Comparison of ENCODE assay signal across 11 cellular contexts in the genomic region with DNA sequence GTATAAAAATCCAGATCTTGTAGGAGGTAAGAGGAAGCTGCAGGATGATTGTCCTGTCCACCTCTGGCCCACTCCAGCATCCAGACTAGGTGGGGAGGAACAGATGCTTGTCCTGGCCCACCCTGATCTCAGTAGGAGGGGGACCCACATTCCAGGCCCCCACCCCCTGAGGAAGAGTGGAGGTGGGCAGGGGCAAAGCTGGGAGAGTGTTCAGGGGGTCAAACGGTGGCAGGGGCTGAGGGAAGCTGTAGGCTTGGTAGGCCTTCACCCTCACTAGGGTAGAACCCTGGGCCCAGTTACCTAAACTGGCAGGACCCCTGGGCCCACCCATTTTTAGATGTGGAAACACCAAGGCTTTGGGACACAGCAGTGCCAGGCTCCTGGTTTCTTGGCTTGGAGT. TPM values are rescaled to one million over a fixed set of nuclear protein-coding genes. Genes with fewer than 3 reads are reported as not detected.
DNase-seq lines count a peak whose midpoint lies in the region; ATAC-seq, FAIRE-seq and TF ChIP-seq lines count a peak whose summit lies in the region.
"Had no signal": no experiment of that assay in that cellular context is flagged by ENCODE, and none has a peak within 500 bp of the region (broad histone marks: within the 10 kb centered on the region; RNA-seq: fewer than 3 reads in every experiment).

No MANE protein-coding gene starts in this region.

- whole genome bisulfite sequencing in mesenchymal stem cell: 92% methylated on average over 1 of the region's 1 CpG
- 57 to 75% (median 67%) methylated on average over 1 of the region's 1 CpG for WGBS in small intestine, 3 donors

- H3K36me3 ChIP-seq in HEK293 (ENCODE audit: control insufficient read depth in 2 of 2, insufficient read depth in 1 of 2, low read length in 2 of 2): peaks cover 0 to 10% of the 10 kb centered on the region in 2 experiments; a peak in 1 of 3 replicates
- peaks cover 15 to 40% of the 10 kb centered on the region in 2 experiments for H3K36me3 ChIP-seq in mesenchymal stem cell (ENCODE audit: control insufficient read depth in 1 of 2, insufficient read depth in 2 of 2, low read depth in 1 of 2, low read length in 2 of 2)
- H3K36me3 ChIP-seq in stomach smooth muscle (ENCODE audit: control insufficient read depth in 2 of 2, insufficient read depth in 2 of 2, low read length in 2 of 2): peaks cover 0 to 8% of the 10 kb centered on the region in 2 donors
- no peaks in the 10 kb centered on the region for H3K36me3 ChIP-seq in colonic mucosa
- H3K36me3 ChIP-seq in small intestine (ENCODE audit: control insufficient read depth in 2 of 2, insufficient read depth in 2 of 2, low read length in 2 of 2): no peaks in the 10 kb centered on the region
- H3K36me3 ChIP-seq in CD4-positive, alpha-beta memory T cell (ENCODE audit: insufficient read depth, low read length): no peaks in the 10 kb centered on the region

- H3K4me1 ChIP-seq in HEK293 (ENCODE audit: control insufficient read depth, insufficient read depth, low read length) (no peaks in the 10 kb centered on the region; the same call in 1 of the 2 replicates), mesenchymal stem cell (ENCODE audit: control insufficient read depth, insufficient read depth, low read depth, low read length) (peaks cover 48% of the 10 kb centered on the region), stomach smooth muscle (ENCODE audit: control insufficient read depth, insufficient read depth, low read length) (peaks cover 61% of the 10 kb centered on the region), colonic mucosa (no peaks in the 10 kb centered on the region), small intestine (ENCODE audit: control insufficient read depth in 2 of 2, insufficient read depth in 1 of 2, low read depth in 1 of 2, low read length in 1 of 2) (peaks cover 0 to 3% of the 10 kb centered on the region in 2 donors)
- peaks cover 20% of the 10 kb centered on the region for H3K4me1 ChIP-seq in CD4-positive, alpha-beta memory T cell (ENCODE audit: insufficient read depth, low read length)

- no peak overlapping the region for H2AFZ ChIP-seq in mesenchymal stem cell (ENCODE audit: low read depth, low read length)

- H3K36me3 Mint-ChIP-seq in activated T-helper 17 cell treated with anti-CD3 and anti-CD28 coated beads, Interleukin-2, amount 50 U/mL, for 72 hours (ENCODE audit: low read depth): peaks cover 16% of the 10 kb centered on the region
- peaks cover 0 to 5% of the 10 kb centered on the region in 2 donors for H3K36me3 Mint-ChIP-seq in CD4-positive, alpha-beta memory T cell

- H3K4me2 ChIP-seq in mesenchymal stem cell (ENCODE audit: low read length, poor library complexity, severe bottlenecking): no peak overlapping the region

- H3K79me1 ChIP-seq in mesenchymal stem cell (replicated peaks; ENCODE audit: low read length, poor library complexity, severe bottlenecking): peaks cover 20% of the 10 kb centered on the region

- H3K27ac ChIP-seq in HEK293 (ENCODE audit: extremely low read depth, low read depth, low read length) (no peak overlapping the region), mesenchymal stem cell (ENCODE audit: low read length, poor library complexity, severe bottlenecking) (no peak overlapping the region), stomach smooth muscle (ENCODE audit: low read length) (peak overlapping the region; percentile 49), colonic mucosa (no peak overlapping the region), small intestine (ENCODE audit: low read depth in 1 of 2, low read length in 1 of 2) (no peak overlapping the region)
- no peak overlapping the region for H3K27ac ChIP-seq in CD4-positive, alpha-beta memory T cell (ENCODE audit: low read depth, low read length)

- H3K4ac ChIP-seq in mesenchymal stem cell (ENCODE audit: low read depth in 1 of 2, low read length in 2 of 2): peak overlapping the region in 1 of 2 experiments; percentile 81

- H3K27me3 ChIP-seq in mesenchymal stem cell (ENCODE audit: control insufficient read depth in 1 of 2, insufficient read depth in 1 of 2, low read length in 2 of 2) (no peaks in the 10 kb centered on the region), stomach smooth muscle (ENCODE audit: control insufficient read depth in 1 of 2, insufficient read depth in 2 of 2, low read length in 2 of 2) (no peaks in the 10 kb centered on the region), colonic mucosa (no peaks in the 10 kb centered on the region), small intestine (ENCODE audit: control insufficient read depth in 2 of 2, insufficient read depth in 2 of 2, low read length in 2 of 2) (no peaks in the 10 kb centered on the region)
- H3K27me3 ChIP-seq in CD4-positive, alpha-beta memory T cell (ENCODE audit: insufficient read depth, low read length): no peaks in the 10 kb centered on the region

- CTCF ChIA-PET in HEK293 (lab: Yijun Ruan, JAX): interaction anchor here (0.7 to 19.6 kb wide), 8 partner anchors 9 to 172 kb away, joined by 3 to 784 read pairs (median 53); no protein-coding TSS in a partner anchor
- CTCF ChIA-PET in CD4-positive, alpha-beta memory T cell (lab: Charles Lee; ENCODE audit: partially characterized antibody): interaction anchor here (0.7 to 20.2 kb wide), 9 partner anchors 10 to 65 kb away, joined by 3 to 671 read pairs (median 21); a partner anchor contains a TSS

- TF ChIP-seq CTCF in HEK293 (tag by site-specific recombination; IDR thresholded peaks at IDR 0.05): no peak
- TF ChIP-seq CTCF in colonic mucosa (IDR thresholded peaks at IDR 0.05): no peak

- H3K27me3 Mint-ChIP-seq in activated T-helper 17 cell treated with anti-CD3 and anti-CD28 coated beads, Interleukin-2, amount 50 U/mL, for 72 hours: no peaks in the 10 kb centered on the region
- no peaks in the 10 kb centered on the region for H3K27me3 Mint-ChIP-seq in CD4-positive, alpha-beta memory T cell

- H2AK5ac ChIP-seq in mesenchymal stem cell (ENCODE audit: low read length, severe bottlenecking): peak overlapping the region; percentile 0

- H3K9me3 Mint-ChIP-seq in activated T-helper 17 cell treated with anti-CD3 and anti-CD28 coated beads, Interleukin-2, amount 50 U/mL, for 72 hours: no peaks in the 10 kb centered on the region
- H3K9me3 Mint-ChIP-seq in CD4-positive, alpha-beta memory T cell: no peaks in the 10 kb centered on the region

- peak overlapping the region in 1 of 2 experiments; percentile 50 for H3K14ac ChIP-seq in mesenchymal stem cell (ENCODE audit: low read length in 2 of 2)

- H4K91ac ChIP-seq in mesenchymal stem cell (ENCODE audit: low read length): peak overlapping the region; percentile 97

- H3K23ac ChIP-seq in mesenchymal stem cell (ENCODE audit: low read length in 2 of 2): peak overlapping the region in 1 of 2 experiments; percentile 11

- peak overlapping the region; percentile 72 to 87 for H3K18ac ChIP-seq in mesenchymal stem cell (ENCODE audit: low read depth in 1 of 2, low read length in 2 of 2)

- no peak for ATAC-seq in activated T-helper 17 cell treated with anti-CD3 and anti-CD28 coated beads, Interleukin-2, amount 50 U/mL, for 72 hours (replicated peaks)

- intact Hi-C loops in colonic mucosa (cut with DNase I): loop anchor here (5.0 kb wide), 1 partner anchor 60 kb away; no protein-coding TSS in a partner anchor
- intact Hi-C loops in CD4-positive, alpha-beta memory T cell (cut with micrococcal nuclease): no loop called here

- peak overlapping the region; percentile 64 for H3K9ac ChIP-seq in mesenchymal stem cell (ENCODE audit: low read length)
- peak overlapping the region in 1 of 2 donors; percentile 46 for H3K9ac ChIP-seq in stomach smooth muscle (ENCODE audit: low read length in 2 of 2)
- no peak overlapping the region for H3K9ac ChIP-seq in colonic mucosa (ENCODE audit: low read depth in 2 of 2, low read length in 2 of 2)

- H2BK5ac ChIP-seq in mesenchymal stem cell (ENCODE audit: low read depth, low read length, poor library complexity, severe bottlenecking): no peak overlapping the region

- DNase-seq in mesenchymal stem cell (no peak), DMS153 (lab: John Stamatoyannopoulos, UW) (no peak), colonic mucosa (no peak), small intestine (no peak)
- no peak for DNase-seq in CD4-positive, alpha-beta memory T cell
- DNase-seq: Calu3, NCI-H1092 treated with DMSO at 0.1 percent for 48 hours, NCI-H524 treated with DMSO at 0.1 percent for 48 hours had no signal

- no peak overlapping the region for H3K4me3 ChIP-seq in HEK293 (ENCODE audit: low read depth, low read length)
- H3K4me3 ChIP-seq in mesenchymal stem cell (ENCODE audit: insufficient read depth in 1 of 2, low read depth in 1 of 2, low read length in 2 of 2): no peak overlapping the region
- H3K4me3 ChIP-seq in stomach smooth muscle (ENCODE audit: low read length in 2 of 2): no peak overlapping the region
- H3K4me3 ChIP-seq in colonic mucosa: no peak overlapping the region
- no peak overlapping the region for H3K4me3 ChIP-seq in small intestine (ENCODE audit: low read depth in 1 of 2, low read length in 2 of 2)
- H3K4me3 ChIP-seq in CD4-positive, alpha-beta memory T cell (ENCODE audit: low read length in 2 of 2): no peak overlapping the region

- peak overlapping the region; percentile 93 to 98 for H2BK12ac ChIP-seq in mesenchymal stem cell (ENCODE audit: low read length in 2 of 2)

- peaks cover 9% of the 10 kb centered on the region for H3K4me1 Mint-ChIP-seq in activated T-helper 17 cell treated with anti-CD3 and anti-CD28 coated beads, Interleukin-2, amount 50 U/mL, for 72 hours
- H3K4me1 Mint-ChIP-seq in CD4-positive, alpha-beta memory T cell: peaks cover 12 to 34% (median 22%) of the 10 kb centered on the region in 4 donors

- H3K27ac Mint-ChIP-seq in activated T-helper 17 cell treated with anti-CD3 and anti-CD28 coated beads, Interleukin-2, amount 50 U/mL, for 72 hours: peak overlapping the region; percentile 40
- H3K27ac Mint-ChIP-seq in CD4-positive, alpha-beta memory T cell: peak overlapping the region in 1 of 7 donors; percentile 24

- no peak overlapping the region for H3K4me3 Mint-ChIP-seq in activated T-helper 17 cell treated with anti-CD3 and anti-CD28 coated beads, Interleukin-2, amount 50 U/mL, for 72 hours
- H3K4me3 Mint-ChIP-seq in CD4-positive, alpha-beta memory T cell: no peak overlapping the region

- peak overlapping the region; percentile 76 for H2BK120ac ChIP-seq in mesenchymal stem cell (ENCODE audit: low read depth, low read length)

- POLR2A ChIA-PET in HEK293 (lab: Yijun Ruan, JAX): interaction anchor here (1.3 kb wide), 1 partner anchor 9 kb away, joined by 3 read pairs; no protein-coding TSS in a partner anchor
- POLR2A ChIA-PET in CD4-positive, alpha-beta memory T cell (lab: Charles Lee; ENCODE audit: partially characterized antibody): interaction anchor here (1.2 to 6.2 kb wide), 4 partner anchors 15 to 60 kb away, joined by 3 to 41 read pairs (median 17); no protein-coding TSS in a partner anchor

- H4K8ac ChIP-seq in mesenchymal stem cell (ENCODE audit: low read length): peak overlapping the region; percentile 92

- FAIRE-seq in small intestine (lab: Jason Lieb, UNC): no peak

- peak overlapping the region; percentile 77 for H2BK15ac ChIP-seq in mesenchymal stem cell (ENCODE audit: low read depth, poor library complexity, severe bottlenecking)

- H3K9me3 ChIP-seq in HEK293 (ENCODE audit: control insufficient read depth, insufficient read depth, low read depth, low read length) (no peaks in the 10 kb centered on the region), mesenchymal stem cell (ENCODE audit: control insufficient read depth, low read length) (no peaks in the 10 kb centered on the region), stomach smooth muscle (ENCODE audit: control insufficient read depth in 2 of 2, low read length in 2 of 2) (no peaks in the 10 kb centered on the region), colonic mucosa (no peaks in the 10 kb centered on the region), small intestine (ENCODE audit: control insufficient read depth, low read depth) (no peaks in the 10 kb centered on the region)
- H3K9me3 ChIP-seq in CD4-positive, alpha-beta memory T cell (ENCODE audit: control insufficient read depth in 1 of 2, low read length in 2 of 2): no peaks in the 10 kb centered on the region

RNA-seq across cellular contexts. Expression of a gene that starts 4.1 kb away (rescaled TPM):
- 1 to 10 TPM; 6.7 to 8.2 TPM for total RNA-seq in activated T-helper 17 cell treated with anti-CD3 and anti-CD28 coated beads, Interleukin-2, amount 50 U/mL, for 72 hours
- polyA plus RNA-seq in mesenchymal stem cell (2013, experiment 1 of 2): 8.4 TPM
- polyA plus RNA-seq in mesenchymal stem cell (2013, experiment 2 of 2): 8.3 TPM
- total RNA-seq in colonic mucosa: 10 to 100 TPM; 12.2 to 17.9 TPM
- polyA plus RNA-seq in small intestine: 10 to 100 TPM in 1 of 3 donors, 1 to 10 TPM in 2; 5.1 to 12.1 (median 5.4) TPM
- total RNA-seq in CD4-positive, alpha-beta memory T cell: 10 to 100 TPM; 12.1 to 12.3 TPM
- polyA plus RNA-seq in CD4-positive, alpha-beta memory T cell: 1 to 10 TPM; 8.7 to 9.0 TPM

RNA-seq across cellular contexts. Expression of a gene that starts 18.5 kb away (rescaled TPM):
- total RNA-seq in activated T-helper 17 cell treated with anti-CD3 and anti-CD28 coated beads, Interleukin-2, amount 50 U/mL, for 72 hours: 1 to 10 TPM; 1.4 to 8.4 TPM
- 1.2 TPM for polyA plus RNA-seq in mesenchymal stem cell (2013, experiment 1 of 2)
- polyA plus RNA-seq in mesenchymal stem cell (2013, experiment 2 of 2): 1.2 TPM
- total RNA-seq in colonic mucosa: 10 to 100 TPM; 10.1 TPM
- polyA plus RNA-seq in small intestine: 10 to 100 TPM in 1 of 3 donors, 1 to 10 TPM in 2; 2.5 to 19.8 (median 2.7) TPM
- under 1 TPM; 0.15 to 0.39 TPM for total RNA-seq in CD4-positive, alpha-beta memory T cell
- polyA plus RNA-seq in CD4-positive, alpha-beta memory T cell: under 1 TPM in 1 of 2 donors, not detected in 1; 0.14 TPM

RNA-seq across cellular contexts. Expression of a gene that starts 42.6 kb away (rescaled TPM):
- total RNA-seq in activated T-helper 17 cell treated with anti-CD3 and anti-CD28 coated beads, Interleukin-2, amount 50 U/mL, for 72 hours: 100 to 1,000 TPM; 163 to 471 TPM
- polyA plus RNA-seq in mesenchymal stem cell (2013, experiment 1 of 2): 50.4 TPM
- polyA plus RNA-seq in mesenchymal stem cell (2013, experiment 2 of 2): 47.9 TPM
- total RNA-seq in colonic mucosa: 10 to 100 TPM; 27.3 to 29.7 TPM
- polyA plus RNA-seq in small intestine: 10 to 100 TPM in 1 of 3 donors, 1 to 10 TPM in 2; 2.2 to 30.3 (median 6.2) TPM
- total RNA-seq in CD4-positive, alpha-beta memory T cell: 100 to 1,000 TPM; 139 to 142 TPM
- polyA plus RNA-seq in CD4-positive, alpha-beta memory T cell: 10 to 100 TPM in 1 of 2 donors, 1 to 10 TPM in 1; 7.9 to 26.8 TPM

RNA-seq across cellular contexts. Expression of a gene that starts 51.9 kb away (rescaled TPM):
- total RNA-seq in activated T-helper 17 cell treated with anti-CD3 and anti-CD28 coated beads, Interleukin-2, amount 50 U/mL, for 72 hours: under 1 TPM in 1 of 2 donors, not detected in 1; 0.16 TPM
- not detected for polyA plus RNA-seq in mesenchymal stem cell (2013, experiment 1 of 2)
- not detected for polyA plus RNA-seq in mesenchymal stem cell (2013, experiment 2 of 2)
- not detected for total RNA-seq in colonic mucosa
- under 1 TPM in 1 of 3 donors, not detected in 2; 0.30 TPM for polyA plus RNA-seq in small intestine
- not detected for total RNA-seq in CD4-positive, alpha-beta memory T cell
- polyA plus RNA-seq in CD4-positive, alpha-beta memory T cell: not detected
- total RNA-seq: Calu3 had no signal

Comparison
In these comparisons a context has a peak if more than half of its experiments do, and no peak if none do; other contexts are left out.
1. RNA of a gene that starts 42.6 kb away (total RNA-seq): 163 to 471 TPM in activated T-helper 17 cell treated with anti-CD3 and anti-CD28 coated beads, Interleukin-2, amount 50 U/mL, for 72 hours and 139 to 142 TPM in CD4-positive, alpha-beta memory T cell; 27.3 to 29.7 TPM in colonic mucosa; every median in the first group is over 4 times any median in the second.